In genomic region chr15:66748320-66748779, GRCh38 we compare ENCODE assay signal across 1 cellular context.
A peak's percentile ranks its signal among the peaks of the same experiment; 100 is the strongest.
TF ChIP-seq lines count a peak whose summit lies in the region.

No MANE protein-coding gene starts in this region.

TF ChIP-seq in Ishikawa, 13 proteins besides CTCF, POLR2A, EP300 and RAD21 (continued from another document):
- TF ChIP-seq TEAD4 (IDR thresholded peaks at IDR 0.05) (peak; percentile 92), CEBPB (IDR thresholded peaks at IDR 0.05) (no peak)
